In the genomic region with DNA sequence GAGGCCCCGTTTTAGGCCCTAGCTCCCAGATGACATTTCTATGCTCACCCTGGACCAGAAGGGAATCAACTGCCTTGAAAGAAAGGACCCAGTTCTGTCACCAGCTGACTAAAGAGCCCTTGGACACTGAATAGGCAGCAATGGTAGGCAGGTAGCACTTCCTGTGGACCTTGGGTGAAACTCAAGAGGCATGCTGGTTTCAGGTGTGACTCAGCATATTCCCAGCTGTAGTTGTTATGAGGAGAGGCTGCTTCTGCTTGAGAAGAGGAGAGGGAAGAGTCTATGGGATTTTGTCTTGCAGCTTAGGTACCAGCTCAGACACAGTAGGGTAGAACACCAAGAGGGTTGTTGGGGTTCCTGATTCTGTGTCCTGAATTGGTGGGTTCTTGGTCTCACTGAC, we compare ENCODE assay signal across 20 cellular contexts. TPM values are rescaled to one million over a fixed set of nuclear protein-coding genes. Genes with fewer than 3 reads are reported as not detected.
"Had no signal": no experiment of that assay in that cellular context is flagged by ENCODE, and none has a peak within 500 bp of the region (broad histone marks: within the 10 kb centered on the region; RNA-seq: fewer than 3 reads in every experiment).

No MANE protein-coding gene starts in this region.

- H3K4me3 ChIP-seq: lower lobe of right lung, right atrium auricular region, tibial artery had no signal

- H3K4me1 ChIP-seq: lower lobe of right lung, right atrium auricular region, tibial artery had no signal

- ATAC-seq: activated naive CD8-positive, alpha-beta T cell treated with anti-CD3 and anti-CD28 coated beads, Interleukin-2, amount 50 U/mL, for 24 hours; left cardiac atrium; lower lobe of right lung had no signal

- DNase-seq: activated CD4-positive, alpha-beta T cell treated with anti-CD3 and anti-CD28 coated beads for 1 hour; activated CD8-positive, alpha-beta memory T cell treated with anti-CD3 and anti-CD28 coated beads for 24 hours; activated CD8-positive, alpha-beta memory T cell treated with anti-CD3 and anti-CD28 coated beads, Interleukin-2, amount 50 U/mL, for 48 hours; activated effector memory CD4-positive, alpha-beta T cell treated with Interleukin-2 at 50 U/mL for 16 hours; activated naive CD4-positive, alpha-beta T cell treated with anti-CD3 and anti-CD28 coated beads, Interleukin-2, amount 10 ng/mL, durations not matched to agents 7 days and 5 days; activated naive CD8-positive, alpha-beta T cell treated with anti-CD3 and anti-CD28 coated beads, Interleukin-2, amount 50 U/mL, for 24 hours; activated T-cell treated with anti-CD3 and anti-CD28 coated beads, Interleukin-2, amount 50 U/mL, for 48 hours; anterior cingulate cortex; brain microvascular endothelial cell; cortex of kidney; left cardiac atrium; lower lobe of right lung; occipital lobe; stimulated activated CD4-positive, alpha-beta T cell treated with anti-CD3 and anti-CD28 coated beads, Interleukin-2, amount 100 ng/mL, for 24 hours; stimulated activated naive CD4-positive, alpha-beta T cell treated with Interleukin-2 at 50 U/mL for 16 hours; substantia nigra; tibial artery; WERI-Rb-1 had no signal

- H3K27me3 ChIP-seq: brain microvascular endothelial cell, right atrium auricular region, tibial artery had no signal

- H3K36me3 ChIP-seq: brain microvascular endothelial cell, lower lobe of right lung, right atrium auricular region, tibial artery, WERI-Rb-1 had no signal

- H3K9me3 ChIP-seq: lower lobe of right lung had no signal

- H3K27ac ChIP-seq: brain microvascular endothelial cell, lower lobe of right lung, right atrium auricular region, tibial artery, WERI-Rb-1 had no signal

RNA-seq across cellular contexts. Expression of gene HTR2A, which starts 37.9 kb away (rescaled TPM):
- total RNA-seq: T-helper 2 cell treated with Interferon-gamma antibody and Interleukin-4, amounts not matched to agents 100 ng/mL and 5 ng/mL, for 36 hours had no signal
